In the genomic region with DNA sequence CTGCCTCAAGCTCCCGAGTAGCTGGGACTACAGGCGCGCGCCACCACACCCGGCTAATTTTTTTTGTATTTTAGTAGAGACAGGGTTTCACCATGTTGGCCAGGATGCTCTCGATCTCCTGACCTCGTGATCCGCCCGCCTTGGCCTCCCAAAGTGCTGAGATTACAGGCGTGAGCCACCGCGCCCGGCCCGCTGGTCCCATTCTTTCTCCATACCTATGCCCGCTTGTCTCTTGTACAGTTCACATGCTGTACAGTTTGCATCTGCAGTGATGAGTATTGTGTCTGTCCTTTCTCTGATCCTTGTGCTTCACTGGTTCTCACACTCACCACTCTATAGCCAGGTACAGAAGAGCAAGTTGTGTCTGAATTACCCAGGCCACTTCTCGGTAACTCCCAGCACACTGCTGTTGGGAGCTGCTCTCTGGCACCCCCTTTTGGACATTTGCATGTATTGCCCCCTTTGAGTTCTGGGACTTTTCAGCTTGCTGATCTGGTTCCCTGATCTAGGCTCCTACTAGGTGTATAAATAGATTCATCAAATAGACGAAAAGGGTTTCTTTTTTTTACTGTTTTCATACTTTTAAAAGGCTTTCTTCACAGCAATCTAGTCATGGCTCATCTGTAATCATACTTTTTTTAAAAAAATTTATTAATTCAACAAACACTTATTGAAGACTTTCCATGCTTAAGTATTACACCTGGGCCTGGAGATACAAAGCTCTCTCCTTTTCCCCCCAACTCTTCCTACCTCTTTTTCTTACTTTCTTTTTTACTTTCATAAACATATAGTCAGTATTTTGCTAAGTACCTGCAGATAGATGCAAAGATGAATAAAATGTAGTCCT, we compare ENCODE assay signal across 8 cellular contexts. TPM values are rescaled to one million over a fixed set of nuclear protein-coding genes. Genes with fewer than 3 reads are reported as not detected.
DNase-seq lines count a peak whose midpoint lies in the region; ATAC-seq and TF ChIP-seq lines count a peak whose summit lies in the region.

No MANE protein-coding gene starts in this region.

- no peak overlapping the region for H3K4me2 ChIP-seq in MM.1S (ENCODE audit: low read depth, low read length)

- no peaks in the 10 kb centered on the region for H3F3A ChIP-seq in MM.1S (ENCODE audit: insufficient read depth, low read length)

- H3K36me3 Mint-ChIP-seq in activated naive CD4-positive, alpha-beta T cell treated with anti-CD3 and anti-CD28 coated beads, Interleukin-2, amount 50 U/mL, for 24 hours: peaks cover 4% of the 10 kb centered on the region

- ATAC-seq in GM21423 (IDR thresholded peaks at IDR 0.05; ENCODE audit: unreplicated experiment): peak; percentile 49
- peak; percentile 93 for ATAC-seq in SK-N-SH treated with all-trans-retinoic acid at 6 μM for 48 hours
- no peak for ATAC-seq in GM18907 (IDR thresholded peaks at IDR 0.05; ENCODE audit: unreplicated experiment)

- no peaks in the 10 kb centered on the region for H3K9me3 ChIP-seq in MM.1S (replicated peaks; ENCODE audit: insufficient read depth, low read length)

- H3K9me2 ChIP-seq in MM.1S (replicated peaks; ENCODE audit: insufficient read depth, low read length): no peaks in the 10 kb centered on the region

- no peaks in the 10 kb centered on the region for H3K27me3 ChIP-seq in MM.1S (replicated peaks; ENCODE audit: insufficient read depth, low read length)

- intact Hi-C loops in head of caudate nucleus (cut with DNase I): loop anchor here (5.0 kb wide), 1 partner anchor 184 kb away; no protein-coding TSS in a partner anchor

- H3K36me3 ChIP-seq in MM.1S (replicated peaks; ENCODE audit: insufficient read depth, low read length): no peaks in the 10 kb centered on the region

- DNase-seq in COR-L47 (lab: John Stamatoyannopoulos, UW) (peak; percentile 47), MM.1S (peak; percentile 72), head of caudate nucleus (peak in 41 of 42 donors; percentile 25 to 89 (median 72)), pulmonary artery endothelial cell (ENCODE audit: low read depth, low spot score) (peak; percentile 10)

- H3K27me3 Mint-ChIP-seq in activated naive CD4-positive, alpha-beta T cell treated with anti-CD3 and anti-CD28 coated beads, Interleukin-2, amount 50 U/mL, for 24 hours: no peaks in the 10 kb centered on the region

- peak; percentile 89 for TF ChIP-seq CTCF in MM.1S (IDR thresholded peaks at IDR 0.05; ENCODE audit: low read length)

- no peak overlapping the region for H3K27ac ChIP-seq in MM.1S (ENCODE audit: low read length)

- H4K20me1 ChIP-seq in MM.1S (ENCODE audit: insufficient read depth, low read length): no peaks in the 10 kb centered on the region

- peaks cover 55% of the 10 kb centered on the region for H3K4me1 Mint-ChIP-seq in activated naive CD4-positive, alpha-beta T cell treated with anti-CD3 and anti-CD28 coated beads, Interleukin-2, amount 50 U/mL, for 24 hours

- no peaks in the 10 kb centered on the region for H3K79me2 ChIP-seq in MM.1S (ENCODE audit: low read length)

- no peak overlapping the region for H3K9ac ChIP-seq in MM.1S (ENCODE audit: low read length)

- peak overlapping the region; percentile 84 for H3K27ac Mint-ChIP-seq in activated naive CD4-positive, alpha-beta T cell treated with anti-CD3 and anti-CD28 coated beads, Interleukin-2, amount 50 U/mL, for 24 hours

- H3K4me3 ChIP-seq in MM.1S (ENCODE audit: low read length): no peak overlapping the region

- no peak overlapping the region for H3K4me3 Mint-ChIP-seq in activated naive CD4-positive, alpha-beta T cell treated with anti-CD3 and anti-CD28 coated beads, Interleukin-2, amount 50 U/mL, for 24 hours

- H2AFZ ChIP-seq in MM.1S (ENCODE audit: low read length): no peak overlapping the region

- H3K4me1 ChIP-seq in MM.1S (ENCODE audit: low read length): no peaks in the 10 kb centered on the region

- no peaks in the 10 kb centered on the region for H3K9me3 Mint-ChIP-seq in activated naive CD4-positive, alpha-beta T cell treated with anti-CD3 and anti-CD28 coated beads, Interleukin-2, amount 50 U/mL, for 24 hours

TF ChIP-seq in SK-N-SH treated with all-trans-retinoic acid at 6 μM for 48 hours, 23 proteins besides CTCF, POLR2A, EP300 and RAD21:
- no peak for TF ChIP-seq ZFP3 (CRISPR knock-in tag; IDR thresholded peaks at IDR 0.05)
- no peak for TF ChIP-seq OSR1 (CRISPR knock-in tag; IDR thresholded peaks at IDR 0.05)
- no peak for TF ChIP-seq ZNF565 (CRISPR knock-in tag; conservative IDR thresholded peaks at IDR 0.05; ENCODE audit: low read depth)
- TF ChIP-seq ZNF70 (CRISPR knock-in tag; IDR thresholded peaks at IDR 0.05): no peak
- TF ChIP-seq, protein P1, sequence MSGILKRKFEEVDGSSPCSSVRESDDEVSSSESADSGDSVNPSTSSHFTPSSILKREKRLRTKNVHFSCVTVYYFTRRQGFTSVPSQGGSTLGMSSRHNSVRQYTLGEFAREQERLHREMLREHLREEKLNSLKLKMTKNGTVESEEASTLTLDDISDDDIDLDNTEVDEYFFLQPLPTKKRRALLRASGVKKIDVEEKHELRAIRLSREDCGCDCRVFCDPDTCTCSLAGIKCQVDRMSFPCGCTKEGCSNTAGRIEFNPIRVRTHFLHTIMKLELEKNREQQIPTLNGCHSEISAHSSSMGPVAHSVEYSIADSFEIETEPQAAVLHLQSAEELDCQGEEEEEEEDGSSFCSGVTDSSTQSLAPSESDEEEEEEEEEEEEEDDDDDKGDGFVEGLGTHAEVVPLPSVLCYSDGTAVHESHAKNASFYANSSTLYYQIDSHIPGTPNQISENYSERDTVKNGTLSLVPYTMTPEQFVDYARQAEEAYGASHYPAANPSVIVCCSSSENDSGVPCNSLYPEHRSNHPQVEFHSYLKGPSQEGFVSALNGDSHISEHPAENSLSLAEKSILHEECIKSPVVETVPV (CRISPR knock-in tag; IDR thresholded peaks at IDR 0.05): no peak
- no peak for TF ChIP-seq SNAI2 (CRISPR knock-in tag; IDR thresholded peaks at IDR 0.05)
- no peak for TF ChIP-seq RARB (CRISPR knock-in tag; IDR thresholded peaks at IDR 0.05)
- no peak for TF ChIP-seq ZFP30 (CRISPR knock-in tag; IDR thresholded peaks at IDR 0.05)
- TF ChIP-seq, protein P2, sequence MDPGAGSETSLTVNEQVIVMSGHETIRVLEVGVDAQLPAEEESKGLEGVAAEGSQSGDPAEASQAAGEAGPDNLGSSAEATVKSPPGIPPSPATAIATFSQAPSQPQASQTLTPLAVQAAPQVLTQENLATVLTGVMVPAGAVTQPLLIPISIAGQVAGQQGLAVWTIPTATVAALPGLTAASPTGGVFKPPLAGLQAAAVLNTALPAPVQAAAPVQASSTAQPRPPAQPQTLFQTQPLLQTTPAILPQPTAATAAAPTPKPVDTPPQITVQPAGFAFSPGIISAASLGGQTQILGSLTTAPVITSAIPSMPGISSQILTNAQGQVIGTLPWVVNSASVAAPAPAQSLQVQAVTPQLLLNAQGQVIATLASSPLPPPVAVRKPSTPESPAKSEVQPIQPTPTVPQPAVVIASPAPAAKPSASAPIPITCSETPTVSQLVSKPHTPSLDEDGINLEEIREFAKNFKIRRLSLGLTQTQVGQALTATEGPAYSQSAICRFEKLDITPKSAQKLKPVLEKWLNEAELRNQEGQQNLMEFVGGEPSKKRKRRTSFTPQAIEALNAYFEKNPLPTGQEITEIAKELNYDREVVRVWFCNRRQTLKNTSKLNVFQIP (CRISPR knock-in tag; IDR thresholded peaks at IDR 0.05; ENCODE audit: borderline replicate concordance, low read depth): no peak
- TF ChIP-seq, protein P3, sequence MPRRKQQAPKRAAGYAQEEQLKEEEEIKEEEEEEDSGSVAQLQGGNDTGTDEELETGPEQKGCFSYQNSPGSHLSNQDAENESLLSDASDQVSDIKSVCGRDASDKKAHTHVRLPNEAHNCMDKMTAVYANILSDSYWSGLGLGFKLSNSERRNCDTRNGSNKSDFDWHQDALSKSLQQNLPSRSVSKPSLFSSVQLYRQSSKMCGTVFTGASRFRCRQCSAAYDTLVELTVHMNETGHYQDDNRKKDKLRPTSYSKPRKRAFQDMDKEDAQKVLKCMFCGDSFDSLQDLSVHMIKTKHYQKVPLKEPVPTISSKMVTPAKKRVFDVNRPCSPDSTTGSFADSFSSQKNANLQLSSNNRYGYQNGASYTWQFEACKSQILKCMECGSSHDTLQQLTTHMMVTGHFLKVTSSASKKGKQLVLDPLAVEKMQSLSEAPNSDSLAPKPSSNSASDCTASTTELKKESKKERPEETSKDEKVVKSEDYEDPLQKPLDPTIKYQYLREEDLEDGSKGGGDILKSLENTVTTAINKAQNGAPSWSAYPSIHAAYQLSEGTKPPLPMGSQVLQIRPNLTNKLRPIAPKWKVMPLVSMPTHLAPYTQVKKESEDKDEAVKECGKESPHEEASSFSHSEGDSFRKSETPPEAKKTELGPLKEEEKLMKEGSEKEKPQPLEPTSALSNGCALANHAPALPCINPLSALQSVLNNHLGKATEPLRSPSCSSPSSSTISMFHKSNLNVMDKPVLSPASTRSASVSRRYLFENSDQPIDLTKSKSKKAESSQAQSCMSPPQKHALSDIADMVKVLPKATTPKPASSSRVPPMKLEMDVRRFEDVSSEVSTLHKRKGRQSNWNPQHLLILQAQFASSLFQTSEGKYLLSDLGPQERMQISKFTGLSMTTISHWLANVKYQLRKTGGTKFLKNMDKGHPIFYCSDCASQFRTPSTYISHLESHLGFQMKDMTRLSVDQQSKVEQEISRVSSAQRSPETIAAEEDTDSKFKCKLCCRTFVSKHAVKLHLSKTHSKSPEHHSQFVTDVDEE (CRISPR knock-in tag; IDR thresholded peaks at IDR 0.05): no peak
- no peak for TF ChIP-seq ESRRG (CRISPR knock-in tag; IDR thresholded peaks at IDR 0.05)
- no peak for TF ChIP-seq GLIS3 (CRISPR knock-in tag; IDR thresholded peaks at IDR 0.05)
- TF ChIP-seq ZNF8 (CRISPR knock-in tag; IDR thresholded peaks at IDR 0.05): no peak
TF ChIP-seq in SK-N-SH treated with all-trans-retinoic acid at 6 μM for 48 hours: peak in this region for 0.

RNA-seq across cellular contexts. Expression of a gene that starts 53.5 kb away (rescaled TPM):
- total RNA-seq in pulmonary artery endothelial cell: not detected in 2 replicates

Comparison
In these comparisons a context has a peak if more than half of its experiments do, and no peak if none do; other contexts are left out.
1. DNase-seq: peak in every context shown above with its lines; median percentile 72 in MM.1S; 72 in head of caudate nucleus; 47 in COR-L47; 10 in pulmonary artery endothelial cell.